13 cellular contexts compared by ENCODE assay signal in the genomic region with DNA sequence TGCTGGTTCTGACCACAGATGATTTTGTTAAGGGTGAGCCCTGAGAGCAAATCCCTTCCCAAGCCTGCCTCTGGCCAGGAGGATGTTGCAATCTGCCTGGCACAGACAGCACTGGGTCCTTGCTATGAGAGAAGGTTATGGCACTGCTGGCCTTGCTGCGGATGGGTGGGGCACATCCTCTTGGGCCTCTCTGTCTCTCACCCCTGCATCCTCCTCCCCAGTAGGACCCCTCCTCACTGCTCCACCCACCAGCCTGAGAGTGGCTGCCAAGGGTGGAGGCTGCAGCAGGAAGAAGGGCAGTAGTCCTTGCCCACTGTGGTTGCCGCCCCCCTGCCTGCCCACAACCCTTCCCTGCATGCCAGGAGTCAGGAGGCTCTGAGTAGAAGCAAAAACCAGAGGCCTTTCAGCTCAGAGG.
DNase-seq lines count a peak whose midpoint lies in the region; ATAC-seq, FAIRE-seq and TF ChIP-seq lines count a peak whose summit lies in the region.
"Had no signal": no experiment of that assay in that cellular context is flagged by ENCODE, and none has a peak within 500 bp of the region (broad histone marks: within the 10 kb centered on the region; RNA-seq: fewer than 3 reads in every experiment).

No MANE protein-coding gene starts in this region.

- DNase-seq in DMS79 treated with DMSO at 0.1 percent for 48 hours (lab: John Stamatoyannopoulos, UW) = peak; percentile 38
- DNase-seq in RWPE1 (ENCODE audit: low spot score) = peak; percentile 4
- DNase-seq in fibroblast of the aortic adventitia (ENCODE audit: low read depth) = peak; percentile 57
- DNase-seq in pancreas = no peak
- DNase-seq in middle frontal gyrus (ENCODE audit: extremely low spot score, low spot score) = no peak
- no peak for DNase-seq in NOMO-1 (lab: John Stamatoyannopoulos, UW; ENCODE audit: unreplicated experiment in 2 of 2)
- DNase-seq in trophoblast cell = no peak
- DNase-seq: activated CD4-positive, alpha-beta T cell treated with anti-CD3 and anti-CD28 coated beads, Interleukin-2, amount 50 U/mL, for 48 hours; CD4-positive, alpha-beta memory T cell; Kasumi-1; stimulated activated CD4-positive, alpha-beta T cell treated with anti-CD3 and anti-CD28 coated beads, Interleukin-2, amount 100 ng/mL, for 48 hours had no signal

- H2AFZ ChIP-seq in trophoblast cell (ENCODE audit: insufficient read depth, low read length, poor library complexity) = no peak overlapping the region

- no peak overlapping the region for H3K4me3 ChIP-seq in fibroblast of the aortic adventitia (ENCODE audit: low read depth, low read length)
- no peak overlapping the region for H3K4me3 ChIP-seq in pancreas
- H3K4me3 ChIP-seq in trophoblast cell (ENCODE audit: low read depth, low read length) = no peak overlapping the region
- H3K4me3 ChIP-seq: SJSA1 had no signal

- H3K27ac ChIP-seq in RWPE1 (peak overlapping the region; percentile 84), pancreas (no peak overlapping the region), trophoblast cell (ENCODE audit: low read depth, low read length) (no peak overlapping the region)
- H3K27ac ChIP-seq: SJSA1 had no signal

- ATAC-seq in pancreas (peak in 3 of 4 donors; percentile 47 to 57 (median 55)), HG03520 (IDR thresholded peaks at IDR 0.05; ENCODE audit: unreplicated experiment) (no peak)

- H3K14ac ChIP-seq in trophoblast cell (ENCODE audit: low read length) = no peak overlapping the region

- TF ChIP-seq CTCF in RWPE1 (conservative IDR thresholded peaks at IDR 0.05; ENCODE audit: low read depth) = no peak
- no peak for TF ChIP-seq CTCF in fibroblast of the aortic adventitia (IDR thresholded peaks at IDR 0.05; ENCODE audit: insufficient read depth, low read length)
- no peak for TF ChIP-seq CTCF in pancreas (IDR thresholded peaks at IDR 0.05)

- POLR2A ChIA-PET in RWPE1 (lab: Yijun Ruan, JAX; ENCODE audit: low non-redundant PET) = no interaction called here

- no peak overlapping the region for H3K23ac ChIP-seq in trophoblast cell (ENCODE audit: low read length)

- H3K36me3 ChIP-seq in pancreas (no peaks in the 10 kb centered on the region), trophoblast cell (ENCODE audit: control insufficient read depth in 1 of 2, insufficient read depth in 2 of 2, low read length in 2 of 2) (no peaks in the 10 kb centered on the region)
- H3K36me3 ChIP-seq: SJSA1 had no signal

- H2AK5ac ChIP-seq in trophoblast cell (ENCODE audit: low read length) = no peak overlapping the region

- no peak overlapping the region for H3K9ac ChIP-seq in trophoblast cell (ENCODE audit: low read length)

- H2BK120ac ChIP-seq in trophoblast cell (ENCODE audit: insufficient read depth, low read length, poor library complexity) = no peak overlapping the region

- H3K4ac ChIP-seq in trophoblast cell (ENCODE audit: low read depth, low read length) = no peak overlapping the region

- no peaks in the 10 kb centered on the region for H3K79me1 ChIP-seq in trophoblast cell (ENCODE audit: low read length)

- no peak overlapping the region for H3K4me2 ChIP-seq in trophoblast cell (ENCODE audit: low read length)

- H3K4me1 ChIP-seq in pancreas = no peaks in the 10 kb centered on the region
- H3K4me1 ChIP-seq in trophoblast cell (ENCODE audit: control insufficient read depth in 1 of 2, insufficient read depth in 2 of 2, low read length in 2 of 2) = no peaks in the 10 kb centered on the region

- CTCF ChIA-PET in RWPE1 (lab: Yijun Ruan, JAX) = no interaction called here

- H4K12ac ChIP-seq in trophoblast cell (ENCODE audit: low read depth, low read length) = no peak overlapping the region

- no peak overlapping the region for H3K18ac ChIP-seq in trophoblast cell (ENCODE audit: low read length)

- no peak overlapping the region for H4K8ac ChIP-seq in trophoblast cell (ENCODE audit: low read depth, low read length)

- H3K27me3 ChIP-seq in pancreas (no peaks in the 10 kb centered on the region), trophoblast cell (ENCODE audit: insufficient read depth, low read length) (no peaks in the 10 kb centered on the region)

- no peak for FAIRE-seq in pancreas (lab: Jason Lieb, UNC)

- intact Hi-C loops in pancreas (cut with DNase I) = no loop called here

- H3K9me3 ChIP-seq in pancreas = no peaks in the 10 kb centered on the region
- no peaks in the 10 kb centered on the region for H3K9me3 ChIP-seq in trophoblast cell (ENCODE audit: insufficient read depth, low read depth, low read length)
- H3K9me3 ChIP-seq: SJSA1 had no signal

- H3K79me2 ChIP-seq in trophoblast cell (ENCODE audit: control insufficient read depth, insufficient read depth, low read length, poor library complexity) = no peaks in the 10 kb centered on the region

- H4K91ac ChIP-seq in trophoblast cell (ENCODE audit: low read depth, low read length) = no peak overlapping the region

- WGBS in pancreas, 2 donors = 73 to 81% methylated on average over 2 of the region's 2 CpGs
- no CpG with 5 or more reads among the region's 2 CpGs for WGBS in trophoblast cell (ENCODE audit: extremely low coverage, insufficient coverage, insufficient read length)

- no peak overlapping the region for H2BK5ac ChIP-seq in trophoblast cell (ENCODE audit: low read depth, low read length, poor library complexity)

- H2BK12ac ChIP-seq in trophoblast cell (ENCODE audit: low read length) = no peak overlapping the region

Comparison
In these comparisons a context has a peak if more than half of its experiments do, and no peak if none do; other contexts are left out.
1. DNase-seq: peak in DMS79 treated with DMSO at 0.1 percent for 48 hours (single experiment), RWPE1 (single experiment) and fibroblast of the aortic adventitia (single experiment); none in pancreas (0 of 6), middle frontal gyrus (single experiment), NOMO-1 (0 of 2) and trophoblast cell (0 of 2).